Comparison of ENCODE assay signal across 26 cellular contexts in the genomic region with DNA sequence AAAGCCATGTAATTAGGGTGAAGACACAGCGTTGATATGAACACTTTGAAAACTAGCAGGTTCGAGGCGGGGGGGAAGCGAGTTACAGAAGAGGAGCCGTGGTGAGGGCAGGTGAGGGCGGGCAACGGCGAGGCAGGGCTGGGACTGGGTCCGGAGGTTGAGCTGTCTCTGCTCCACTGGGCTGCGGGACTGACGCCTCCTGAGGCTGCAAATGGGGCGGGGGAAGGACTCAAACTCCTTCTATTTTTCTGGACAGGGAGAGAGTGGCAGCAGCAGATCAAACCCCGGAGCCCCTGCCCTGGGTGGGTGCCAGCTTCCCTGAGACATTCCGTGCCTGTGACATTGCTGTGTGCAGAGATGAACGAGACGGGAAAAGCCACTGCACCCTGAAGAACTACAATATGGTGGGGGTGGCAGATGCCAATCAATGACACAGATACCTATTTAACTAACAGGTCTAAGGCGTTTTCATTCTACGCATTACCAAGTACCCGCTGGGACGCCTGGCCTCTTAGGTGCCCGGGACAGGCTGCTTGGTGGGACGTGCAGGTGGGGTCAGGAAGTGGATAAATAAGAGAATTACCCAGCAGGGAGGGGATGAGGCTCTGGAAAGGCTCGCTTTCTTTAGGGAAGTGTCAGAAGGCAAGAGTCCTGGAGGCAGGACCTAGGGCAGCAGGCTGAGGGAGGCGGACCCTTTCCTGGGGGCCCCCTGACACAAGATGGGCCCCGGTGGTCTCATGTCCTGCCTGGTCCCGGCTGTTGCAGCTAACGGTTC. TPM values are rescaled to one million over a fixed set of nuclear protein-coding genes. Genes with fewer than 3 reads are reported as not detected.
DNase-seq lines count a peak whose midpoint lies in the region; ATAC-seq, FAIRE-seq and TF ChIP-seq lines count a peak whose summit lies in the region.
"Had no signal": no experiment of that assay in that cellular context is flagged by ENCODE, and none has a peak within 500 bp of the region (broad histone marks: within the 10 kb centered on the region; RNA-seq: fewer than 3 reads in every experiment).

No MANE protein-coding gene starts in this region.

- no peak for TF ChIP-seq EP300 in H1 (IDR thresholded peaks at IDR 0.05; ENCODE audit: borderline replicate concordance in 1 of 2, low read depth in 2 of 2, low read length in 2 of 2)

- H4K20me1 ChIP-seq in H1 (replicated peaks in 1 of 2; ENCODE audit: control insufficient read depth in 1 of 2, insufficient read depth in 2 of 2, low read length in 2 of 2), result no peaks in the 10 kb centered on the region

- peak overlapping the region; percentile 61 for H3K4me3 Mint-ChIP-seq in nephron progenitor cell
- H3K4me3 Mint-ChIP-seq in activated CD8-positive, alpha-beta T cell treated with anti-CD3 and anti-CD28 coated beads, Interleukin-2, amount 10 ng/mL, durations not matched to agents 7 days and 5 days, result no peak overlapping the region
- H3K4me3 Mint-ChIP-seq: stimulated activated naive B cell treated with anti-CD40 and anti-IgM and Interleukin-4, amounts not matched to agents 10 μg/mL and 1 μg/mL and 100 μg/mL, for 72 hours had no signal

- peaks cover 17% of the 10 kb centered on the region for H3K9me3 Mint-ChIP-seq in nephron progenitor cell
- H3K9me3 Mint-ChIP-seq in activated CD8-positive, alpha-beta T cell treated with anti-CD3 and anti-CD28 coated beads, Interleukin-2, amount 10 ng/mL, durations not matched to agents 7 days and 5 days (ENCODE audit: insufficient read depth), result no peaks in the 10 kb centered on the region

- no peak overlapping the region for H4K91ac ChIP-seq in H1 (replicated peaks; ENCODE audit: insufficient read length, low read length)

- H3K27me3 Mint-ChIP-seq in nephron progenitor cell (ENCODE audit: low read depth, poor library complexity), result peaks cover 3% of the 10 kb centered on the region
- no peaks in the 10 kb centered on the region for H3K27me3 Mint-ChIP-seq in activated CD8-positive, alpha-beta T cell treated with anti-CD3 and anti-CD28 coated beads, Interleukin-2, amount 10 ng/mL, durations not matched to agents 7 days and 5 days (ENCODE audit: low read depth)
- H3K27me3 Mint-ChIP-seq: stimulated activated naive B cell treated with anti-CD40 and anti-IgM and Interleukin-4, amounts not matched to agents 10 μg/mL and 1 μg/mL and 100 μg/mL, for 72 hours had no signal

- H3K4me1 Mint-ChIP-seq in nephron progenitor cell, result peaks cover 58% of the 10 kb centered on the region
- no peaks in the 10 kb centered on the region for H3K4me1 Mint-ChIP-seq in activated CD8-positive, alpha-beta T cell treated with anti-CD3 and anti-CD28 coated beads, Interleukin-2, amount 10 ng/mL, durations not matched to agents 7 days and 5 days (ENCODE audit: low read depth)
- H3K4me1 Mint-ChIP-seq: stimulated activated naive B cell treated with anti-CD40 and anti-IgM and Interleukin-4, amounts not matched to agents 10 μg/mL and 1 μg/mL and 100 μg/mL, for 72 hours had no signal

- DNase-seq in activated naive CD4-positive, alpha-beta T cell treated with anti-CD3 and anti-CD28 coated beads, Interleukin-2, amount 50 U/mL, for 16 hours, result peak; percentile 7
- DNase-seq in activated naive CD4-positive, alpha-beta T cell treated with Interleukin-2 at 50 U/mL for 16 hours, result no peak
- DNase-seq in H1 (ENCODE audit: low read depth in 1 of 2, low spot score in 2 of 2) (no peak), nephron progenitor cell (peak; percentile 29), upper lobe of right lung (peak; percentile 52), NCI-H345 (lab: John Stamatoyannopoulos, UW) (no peak)
- no peak for DNase-seq in activated CD8-positive, alpha-beta T cell treated with anti-CD3 and anti-CD28 coated beads, Interleukin-2, amount 10 ng/mL, durations not matched to agents 7 days and 5 days
- DNase-seq: activated naive CD4-positive, alpha-beta T cell; activated T-cell treated with anti-CD3 and anti-CD28 coated beads, Interleukin-2, amount 50 U/mL, for 48 hours; brain microvascular endothelial cell; DMS79 treated with DMSO at 0.1 percent for 48 hours; gastrocnemius medialis; GF-D8; left cardiac atrium; mesenchymal stem cell; NCI-H2029; PC-3; SK-N-SH; stimulated activated naive B cell treated with anti-CD40 and anti-IgM and Interleukin-4, amounts not matched to agents 10 μg/mL and 1 μg/mL and 100 μg/mL, for 72 hours; substantia nigra; trophoblast cell had no signal

- no peak overlapping the region for H3K4me2 ChIP-seq in H1 (ENCODE audit: insufficient read depth in 1 of 2, low read depth in 2 of 2, low read length in 2 of 2)
- H3K4me2 ChIP-seq: hepatocyte, KMS-11, SK-N-SH had no signal

- H3K4me1 ChIP-seq in H1 (replicated peaks in 1 of 4; ENCODE audit: control insufficient read depth in 3 of 4, insufficient read depth in 4 of 4, low read length in 3 of 4) (peaks cover 3 to 15% (median 6%) of the 10 kb centered on the region in 4 experiments), upper lobe of right lung (no peaks in the 10 kb centered on the region)
- H3K4me1 ChIP-seq: gastrocnemius medialis, prostate gland had no signal

- no peak overlapping the region for H3K14ac ChIP-seq in H1 (ENCODE audit: insufficient read length)

- H2BK120ac ChIP-seq in H1 (replicated peaks; ENCODE audit: low read depth, low read length), result no peak overlapping the region

- H3K27me3 ChIP-seq in H1 (replicated peaks in 1 of 4; ENCODE audit: control insufficient read depth in 3 of 4, extremely low read depth in 1 of 4, insufficient read depth in 3 of 4, low read length in 3 of 4) (no peaks in the 10 kb centered on the region), upper lobe of right lung (no peaks in the 10 kb centered on the region)
- H3K27me3 ChIP-seq: gastrocnemius medialis, hepatocyte had no signal

- no peak overlapping the region for H2AFZ ChIP-seq in H1 (ENCODE audit: low read length)
- H2AFZ ChIP-seq: hepatocyte had no signal

- TF ChIP-seq POLR2A in H1 (IDR thresholded peaks at IDR 0.05; ENCODE audit: control extremely low read depth in 1 of 2, low read depth in 2 of 2, low read length in 2 of 2), result no peak

- no peak overlapping the region for H2BK15ac ChIP-seq in H1 (ENCODE audit: low read length)

- no peak overlapping the region for H3K4me3 ChIP-seq in H1 (ENCODE audit: extremely low read depth in 1 of 4, insufficient read depth in 2 of 4, low read depth in 3 of 4, low read length in 4 of 4)
- no peak overlapping the region for H3K4me3 ChIP-seq in upper lobe of right lung
- H3K4me3 ChIP-seq: gastrocnemius medialis, hepatocyte, prostate gland had no signal

- H3K23ac ChIP-seq in H1 (ENCODE audit: insufficient read length), result no peak overlapping the region

- TF ChIP-seq RAD21 in H1 (IDR thresholded peaks at IDR 0.05 in 1 of 2, conservative IDR thresholded peaks at IDR 0.05 in 1 of 2; ENCODE audit: low read depth in 2 of 2, low read length in 2 of 2), result no peak

- H3K27ac Mint-ChIP-seq in nephron progenitor cell, result peak overlapping the region; percentile 41
- no peak overlapping the region for H3K27ac Mint-ChIP-seq in activated CD8-positive, alpha-beta T cell treated with anti-CD3 and anti-CD28 coated beads, Interleukin-2, amount 10 ng/mL, durations not matched to agents 7 days and 5 days
- H3K27ac Mint-ChIP-seq: stimulated activated naive B cell treated with anti-CD40 and anti-IgM and Interleukin-4, amounts not matched to agents 10 μg/mL and 1 μg/mL and 100 μg/mL, for 72 hours had no signal

- H3K79me1 ChIP-seq in H1 (ENCODE audit: low read depth, low read length), result no peaks in the 10 kb centered on the region

- no peak overlapping the region for H3K4ac ChIP-seq in H1 (replicated peaks; ENCODE audit: insufficient read length, low read depth, low read length)

- H3K18ac ChIP-seq in H1 (ENCODE audit: extremely low read depth, low read length), result no peak overlapping the region

- peak overlapping the region; percentile 57; the same call in 1 of the 2 replicates for H2AK5ac ChIP-seq in H1 (ENCODE audit: low read depth, low read length)

- H2BK5ac ChIP-seq in H1 (ENCODE audit: low read depth, low read length), result no peak overlapping the region

- no peaks in the 10 kb centered on the region for H3K23me2 ChIP-seq in H1 (ENCODE audit: low read depth, low read length)

- H3K27ac ChIP-seq in H1 (ENCODE audit: low read depth, low read length), result no peak overlapping the region
- no peak overlapping the region for H3K27ac ChIP-seq in upper lobe of right lung
- H3K27ac ChIP-seq: brain microvascular endothelial cell, gastrocnemius medialis, hepatocyte, KMS-11, prostate gland had no signal

- WGBS in H1 (ENCODE audit: extremely low coverage in 1 of 2, insufficient coverage in 1 of 2, insufficient read length in 1 of 2, insufficient replicate concordance in 2 of 2, low coverage in 1 of 2, low lambda C conversion rate in 2 of 2, missing lambda C conversion rate in 1 of 2), 2 experiments, result 82% methylated on average over 27 of the region's 27 CpGs; no CpG with 5 or more reads in 1 of the 2 experiments

- TF ChIP-seq CTCF in H1 (IDR thresholded peaks at IDR 0.05; ENCODE audit: control extremely low read depth in 1 of 3, insufficient read depth in 1 of 3, low read depth in 1 of 3, low read length in 3 of 3), result no peak
- TF ChIP-seq CTCF in nephron progenitor cell (IDR thresholded peaks at IDR 0.05), result no peak
- no peak for TF ChIP-seq CTCF in upper lobe of right lung (IDR thresholded peaks at IDR 0.05)

- H3K79me2 ChIP-seq in H1 (ENCODE audit: control insufficient read depth in 1 of 2, insufficient read depth in 2 of 2, low read length in 2 of 2), result no peaks in the 10 kb centered on the region
- H3K79me2 ChIP-seq: hepatocyte had no signal

- H2BK20ac ChIP-seq in H1 (ENCODE audit: low read length), result no peak overlapping the region

- CTCF ChIA-PET in H1 (lab: Charles Lee; ENCODE audit: partially characterized antibody), result interaction anchor here (0.8 to 2.8 kb wide), 5 partner anchors 12 to 62 kb away, joined by 3 to 12 read pairs (median 4); no protein-coding TSS in a partner anchor
- CTCF ChIA-PET in activated CD8-positive, alpha-beta T cell treated with anti-CD3 and anti-CD28 coated beads, Interleukin-2, amount 10 ng/mL, durations not matched to agents 7 days and 5 days (lab: Charles Lee), result no interaction called here

- H4K5ac ChIP-seq in H1 (ENCODE audit: insufficient read length, low read depth, low read length), result no peak overlapping the region

- no peaks in the 10 kb centered on the region for H3K36me3 ChIP-seq in H1 (ENCODE audit: control insufficient read depth in 2 of 4, insufficient read depth in 4 of 4, low read length in 3 of 4)
- H3K36me3 ChIP-seq in upper lobe of right lung, result peaks cover 7% of the 10 kb centered on the region
- H3K36me3 ChIP-seq: brain microvascular endothelial cell, prostate gland had no signal

- POLR2A ChIA-PET in H1 (lab: Charles Lee; ENCODE audit: partially characterized antibody), result interaction anchor here (0.5 kb wide), 1 partner anchor 816 kb away, joined by 4 read pairs; no protein-coding TSS in a partner anchor
- POLR2A ChIA-PET in activated CD8-positive, alpha-beta T cell treated with anti-CD3 and anti-CD28 coated beads, Interleukin-2, amount 10 ng/mL, durations not matched to agents 7 days and 5 days (lab: Charles Lee), result no interaction called here

- no peak overlapping the region for H3K9ac ChIP-seq in H1 (replicated peaks in 1 of 4; ENCODE audit: extremely low read depth in 1 of 4, low read depth in 3 of 4, low read length in 3 of 4)
- H3K9ac ChIP-seq: KMS-11, SK-N-SH had no signal

- ATAC-seq in upper lobe of right lung (no peak), HG03378 (IDR thresholded peaks at IDR 0.05; ENCODE audit: unreplicated experiment) (no peak)
- ATAC-seq in activated CD8-positive, alpha-beta T cell treated with anti-CD3 and anti-CD28 coated beads, Interleukin-2, amount 10 ng/mL, durations not matched to agents 7 days and 5 days, result no peak
- ATAC-seq: gastrocnemius medialis; PC-3; stimulated activated naive B cell treated with anti-CD40 and anti-IgM and Interleukin-4, amounts not matched to agents 10 μg/mL and 1 μg/mL and 100 μg/mL, for 72 hours had no signal

- no peaks in the 10 kb centered on the region for H3K9me3 ChIP-seq in H1 (ENCODE audit: insufficient read depth in 2 of 2, low read depth in 1 of 2, low read length in 1 of 2)
- H3K9me3 ChIP-seq in upper lobe of right lung, result no peaks in the 10 kb centered on the region
- H3K9me3 ChIP-seq: gastrocnemius medialis, prostate gland, SK-N-SH had no signal

- no peak for FAIRE-seq in H1 (lab: Jason Lieb, UNC)
- FAIRE-seq: TTC549 had no signal

- no peak overlapping the region for H2BK12ac ChIP-seq in H1 (ENCODE audit: low read depth, low read length)

- intact Hi-C loops in upper lobe of right lung (cut with DNase I), result no loop called here

- H3K56ac ChIP-seq in H1 (replicated peaks; ENCODE audit: insufficient read length, low read depth, low read length), result no peak overlapping the region

- H4K8ac ChIP-seq in H1 (ENCODE audit: extremely low read depth, insufficient read depth, low read length), result no peak overlapping the region

- H3K36me3 Mint-ChIP-seq in nephron progenitor cell (ENCODE audit: low read depth), result peaks cover 37% of the 10 kb centered on the region
- H3K36me3 Mint-ChIP-seq in activated CD8-positive, alpha-beta T cell treated with anti-CD3 and anti-CD28 coated beads, Interleukin-2, amount 10 ng/mL, durations not matched to agents 7 days and 5 days (ENCODE audit: low read depth), result no peaks in the 10 kb centered on the region

RNA-seq across cellular contexts. Expression of a gene that starts 30.4 kb away (rescaled TPM):
- total RNA-seq in H1 (2021; fragmentation: NEBNext Ultra II Directional; extraction: Animal tissue kit (Norgen Biotek cat#: 25700)), result 5.6 and 6.1 TPM in 2 replicates
- polyA plus RNA-seq in H1 (2011; rRNA removed), result 5.8 and 10.7 TPM in 2 replicates
- 6.1 TPM for polyA plus RNA-seq in H1 (2011; cell fraction: cytosol; rRNA removed)
- 8.3 TPM for polyA plus RNA-seq in H1 (2011; cell fraction: nucleus; rRNA removed)
- polyA plus RNA-seq in H1 (2012, experiment 1 of 2), result 4.1 to 6.5 TPM (median 4.9 TPM) in 4 replicates
- polyA plus RNA-seq in H1 (2012, experiment 2 of 2), result 6.6 TPM
- polyA plus RNA-seq in H1 (2013, experiment 1 of 2), result 3.9 TPM
- 4.0 TPM for polyA plus RNA-seq in H1 (2013, experiment 2 of 2)
- 2.3 and 2.7 TPM in 2 replicates for polyA minus RNA-seq in H1 (2011; rRNA and poly(A)+ RNA removed)
- polyA minus RNA-seq in H1 (2011; cell fraction: cytosol; rRNA and poly(A)+ RNA removed), result 4.3 TPM
- 9.9 TPM for polyA minus RNA-seq in H1 (2011; cell fraction: nucleus; rRNA and poly(A)+ RNA removed)
- 33.3 TPM for total RNA-seq in upper lobe of right lung
- total RNA-seq in activated CD8-positive, alpha-beta T cell treated with anti-CD3 and anti-CD28 coated beads, Interleukin-2, amount 10 ng/mL, durations not matched to agents 7 days and 5 days, result 1 to 10 TPM; 2.5 to 3.8 TPM

Comparison
In these comparisons a context has a peak if more than half of its experiments do, and no peak if none do; other contexts are left out.
1. DNase-seq: peak in activated naive CD4-positive, alpha-beta T cell treated with anti-CD3 and anti-CD28 coated beads, Interleukin-2, amount 50 U/mL, for 16 hours (single experiment), nephron progenitor cell (single experiment) and upper lobe of right lung (single experiment); none in activated naive CD4-positive, alpha-beta T cell treated with Interleukin-2 at 50 U/mL for 16 hours (single experiment), H1 (0 of 2), activated CD8-positive, alpha-beta T cell treated with anti-CD3 and anti-CD28 coated beads, Interleukin-2, amount 10 ng/mL, durations not matched to agents 7 days and 5 days (single experiment) and NCI-H345 (single experiment).